In the genomic region with DNA sequence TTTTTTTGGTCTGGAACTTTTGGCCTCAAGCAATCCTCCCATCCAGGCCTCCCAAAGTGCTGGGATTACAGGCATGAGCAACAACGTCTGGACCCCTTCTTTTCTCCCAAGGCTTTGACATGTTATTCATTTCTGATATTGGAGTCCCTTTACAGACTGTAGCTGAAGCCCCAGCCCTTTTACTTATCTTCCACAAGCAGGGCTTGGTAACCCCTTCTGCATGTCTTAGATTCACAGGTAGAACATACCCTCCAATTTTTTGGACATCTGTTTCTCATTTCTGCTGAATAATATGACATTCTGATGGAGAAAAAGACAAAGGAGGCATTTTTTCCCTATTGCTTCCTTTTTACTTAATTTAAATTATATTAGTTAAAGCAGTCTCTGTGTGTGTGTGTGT, we compare ENCODE assay signal across 38 cellular contexts. TPM values are rescaled to one million over a fixed set of nuclear protein-coding genes. Genes with fewer than 3 reads are reported as not detected.
"Had no signal": no experiment of that assay in that cellular context is flagged by ENCODE, and none has a peak within 500 bp of the region (broad histone marks: within the 10 kb centered on the region; RNA-seq: fewer than 3 reads in every experiment).

No MANE protein-coding gene starts in this region.

- DNase-seq: Karpas-422, Kasumi-1, MG63, MM.1S, MV-4-11, NCI-H1048, NCI-H1092, NCI-H1092 treated with DMSO at 0.1 percent for 48 hours, NCI-H1105, NCI-H1105 treated with DMSO at 0.1 percent for 48 hours, NCI-H1417, NCI-H1417 treated with DMSO at 0.1 percent for 48 hours, NCI-H1436, NCI-H1436 treated with DMSO at 0.1 percent for 48 hours, NCI-H146, NCI-H1694, NCI-H1694 treated with DMSO at 0.1 percent for 48 hours, NCI-H187, NCI-H187 treated with DMSO at 0.1 percent for 48 hours, NCI-H1930, NCI-H2029, NCI-H2029 treated with DMSO at 0.1 percent for 48 hours, NCI-H2081, NCI-H2081 treated with DMSO at 0.1 percent for 48 hours, NCI-H2107, NCI-H2171, NCI-H2171 treated with DMSO at 0.1 percent for 48 hours, NCI-H2227 treated with DMSO at 0.1 percent for 48 hours, NCI-H226, NCI-H345, NCI-H446, NCI-H446 treated with DMSO at 0.1 percent for 48 hours, NCI-H510A had no signal

- H3K9ac ChIP-seq: KMS-11 had no signal

- H3K27me3 ChIP-seq: MG63 had no signal

- H3K4me3 ChIP-seq: MG63 had no signal

- H3K36me3 ChIP-seq: MG63 had no signal

- H3K27ac ChIP-seq: KMS-11 had no signal

- H3K4me2 ChIP-seq: KMS-11 had no signal

RNA-seq across cellular contexts. Expression of gene RGS21, which starts 39.2 kb away (rescaled TPM):
- total RNA-seq: LHCN-M2, M059J, MCF 10A, NCI-H460 had no signal
